In the genomic region with DNA sequence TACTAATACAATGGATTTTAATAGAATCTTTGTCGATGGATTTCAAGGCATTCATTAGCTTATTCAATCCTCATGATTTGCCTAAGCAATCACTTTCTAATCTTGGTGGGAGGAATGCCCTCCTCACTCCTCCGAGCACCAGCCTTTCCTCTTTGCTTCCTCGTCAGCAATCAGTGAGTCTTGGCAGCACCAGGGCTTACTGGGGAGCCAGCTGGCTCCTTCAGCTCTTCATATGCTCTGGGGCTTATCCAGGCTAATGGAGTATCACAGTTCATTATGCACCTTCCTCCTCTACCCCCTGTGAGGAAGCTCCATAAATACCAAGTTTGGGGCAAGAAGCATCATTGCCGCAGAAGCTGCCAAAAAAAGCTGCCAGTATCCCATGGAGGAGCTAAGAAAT, we compare ENCODE assay signal across 15 cellular contexts.
DNase-seq lines count a peak whose midpoint lies in the region; ATAC-seq and TF ChIP-seq lines count a peak whose summit lies in the region.
"Had no signal": no experiment of that assay in that cellular context is flagged by ENCODE, and none has a peak within 500 bp of the region (broad histone marks: within the 10 kb centered on the region; RNA-seq: fewer than 3 reads in every experiment).

No MANE protein-coding gene starts in this region.

- no peak overlapping the region for H3K27ac ChIP-seq in PC-9
- no peak overlapping the region for H3K27ac ChIP-seq in trophoblast cell (ENCODE audit: low read depth, low read length)

- peak overlapping the region; percentile 35 for H2BK12ac ChIP-seq in trophoblast cell (ENCODE audit: low read length)

- no CpG with 5 or more reads among the region's 4 CpGs for WGBS in trophoblast cell (ENCODE audit: extremely low coverage, insufficient coverage, insufficient read length)

- no peaks in the 10 kb centered on the region for H3K9me2 ChIP-seq in PC-9 (ENCODE audit: insufficient read depth)

- no peak for TF ChIP-seq CTCF in PC-9 (conservative IDR thresholded peaks at IDR 0.05)

- H3K27me3 ChIP-seq in PC-9 (ENCODE audit: insufficient read depth, low read depth) (no peaks in the 10 kb centered on the region), trophoblast cell (ENCODE audit: insufficient read depth, low read length) (no peaks in the 10 kb centered on the region)

- ATAC-seq in GM21825 (IDR thresholded peaks at IDR 0.05; ENCODE audit: unreplicated experiment): no peak
- ATAC-seq: GM12878, Right ventricle myocardium inferior had no signal

- H4K91ac ChIP-seq in trophoblast cell (ENCODE audit: low read depth, low read length): no peak overlapping the region

- intact Hi-C loops in PC-9 (cut with micrococcal nuclease; ENCODE audit: unreplicated experiment): no loop called here

- H3K4me2 ChIP-seq in PC-9: no peak overlapping the region
- H3K4me2 ChIP-seq in trophoblast cell (ENCODE audit: low read length): no peak overlapping the region

- H4K20me1 ChIP-seq in PC-9 (ENCODE audit: insufficient read depth): no peaks in the 10 kb centered on the region

- H3K79me2 ChIP-seq in PC-9 (ENCODE audit: low read depth): no peaks in the 10 kb centered on the region
- H3K79me2 ChIP-seq in trophoblast cell (ENCODE audit: control insufficient read depth, insufficient read depth, low read length, poor library complexity): no peaks in the 10 kb centered on the region

- no TSS peak for BruUV-seq in PC-9 (replicated peaks; lab: Mats Ljungman, UMichigan)

- H3K36me3 ChIP-seq in PC-9 (ENCODE audit: low read depth) (no peaks in the 10 kb centered on the region), trophoblast cell (ENCODE audit: control insufficient read depth in 1 of 2, insufficient read depth in 2 of 2, low read length in 2 of 2) (no peaks in the 10 kb centered on the region)

- no peak overlapping the region for H4K8ac ChIP-seq in trophoblast cell (ENCODE audit: low read depth, low read length)

- H3K23ac ChIP-seq in trophoblast cell (ENCODE audit: low read length): no peak overlapping the region

- no peaks in the 10 kb centered on the region for H3K4me1 ChIP-seq in PC-9 (replicated peaks; ENCODE audit: insufficient read depth)
- H3K4me1 ChIP-seq in trophoblast cell (ENCODE audit: control insufficient read depth in 1 of 2, insufficient read depth in 2 of 2, low read length in 2 of 2): peaks cover 0 to 3% of the 10 kb centered on the region in 2 experiments

- CTCF ChIA-PET in PC-9 (lab: Charles Lee): no interaction called here

- H2AFZ ChIP-seq in PC-9 (0 out of 2 replicates have a peak overlapping the region, but pooled peaks have one; percentile 33), trophoblast cell (ENCODE audit: insufficient read depth, low read length, poor library complexity) (no peak overlapping the region)

- H3K9me3 ChIP-seq in PC-9 (ENCODE audit: insufficient read depth, low read depth) (no peaks in the 10 kb centered on the region), trophoblast cell (ENCODE audit: insufficient read depth, low read depth, low read length) (no peaks in the 10 kb centered on the region)

- DNase-seq in G401 (ENCODE audit: low spot score) (peak; percentile 13), PC-9 (no peak), cerebellum (ENCODE audit: low spot score) (peak; percentile 17), trophoblast cell (no peak), medulla oblongata (ENCODE audit: extremely low spot score) (no peak), AG20443 (ENCODE audit: low spot score) (no peak), NCI-H748 treated with DMSO at 0.1 percent for 48 hours (lab: John Stamatoyannopoulos, UW) (no peak)
- DNase-seq: DMS79, NCI-H1694 treated with DMSO at 0.1 percent for 48 hours, NCI-H2081 treated with DMSO at 0.1 percent for 48 hours, NCI-H2171 treated with DMSO at 0.1 percent for 48 hours, OCI-M1 had no signal

- POLR2A ChIA-PET in PC-9 (lab: Charles Lee; ENCODE audit: unreplicated experiment): no interaction called here

- H3K9ac ChIP-seq in trophoblast cell (ENCODE audit: low read length): no peak overlapping the region

- no peak overlapping the region for H2BK5ac ChIP-seq in trophoblast cell (ENCODE audit: low read depth, low read length, poor library complexity)

- no peaks in the 10 kb centered on the region for H3K79me1 ChIP-seq in trophoblast cell (ENCODE audit: low read length)

- H2BK120ac ChIP-seq in trophoblast cell (ENCODE audit: insufficient read depth, low read length, poor library complexity): no peak overlapping the region

- H3K4ac ChIP-seq in trophoblast cell (ENCODE audit: low read depth, low read length): no peak overlapping the region

- H3F3A ChIP-seq in PC-9 (ENCODE audit: insufficient read depth, low read depth): no peaks in the 10 kb centered on the region

- H2AK5ac ChIP-seq in trophoblast cell (ENCODE audit: low read length): no peak overlapping the region

- in situ Hi-C loops in G401 (cut with HindIII; ENCODE audit: low sequenced_read_pairs): no loop called here

- H3K18ac ChIP-seq in trophoblast cell (ENCODE audit: low read length): no peak overlapping the region

- H3K14ac ChIP-seq in trophoblast cell (ENCODE audit: low read length): no peak overlapping the region

- no peak overlapping the region for H3K4me3 ChIP-seq in PC-9
- no peak overlapping the region for H3K4me3 ChIP-seq in trophoblast cell (ENCODE audit: low read depth, low read length)
- H3K4me3 ChIP-seq: GM12878 had no signal

- H4K12ac ChIP-seq in trophoblast cell (ENCODE audit: low read depth, low read length): no peak overlapping the region

Comparison
In these comparisons a context has a peak if more than half of its experiments do, and no peak if none do; other contexts are left out.
1. DNase-seq: peak in G401 (single experiment) and cerebellum (single experiment); none in PC-9 (0 of 2), trophoblast cell (0 of 2), medulla oblongata (single experiment), AG20443 (single experiment) and NCI-H748 treated with DMSO at 0.1 percent for 48 hours (single experiment).